1 cellular context compared by ENCODE assay signal in genomic region chr10:77843264-77843663, GRCh38.
TF ChIP-seq lines count a peak whose summit lies in the region.

No MANE protein-coding gene starts in this region.

TF ChIP-seq in H1, 55 proteins besides CTCF, POLR2A, EP300 and RAD21:
- no peak for TF ChIP-seq HDAC6 (IDR thresholded peaks at IDR 0.05; ENCODE audit: low read depth, low read length)
- no peak for TF ChIP-seq SP4 (IDR thresholded peaks at IDR 0.05; ENCODE audit: low read length)
- TF ChIP-seq JUN (IDR thresholded peaks at IDR 0.05; ENCODE audit: low read depth, low read length): no peak
- TF ChIP-seq CEBPB (IDR thresholded peaks at IDR 0.05; ENCODE audit: low read depth, low read length): no peak
